In the genomic region with DNA sequence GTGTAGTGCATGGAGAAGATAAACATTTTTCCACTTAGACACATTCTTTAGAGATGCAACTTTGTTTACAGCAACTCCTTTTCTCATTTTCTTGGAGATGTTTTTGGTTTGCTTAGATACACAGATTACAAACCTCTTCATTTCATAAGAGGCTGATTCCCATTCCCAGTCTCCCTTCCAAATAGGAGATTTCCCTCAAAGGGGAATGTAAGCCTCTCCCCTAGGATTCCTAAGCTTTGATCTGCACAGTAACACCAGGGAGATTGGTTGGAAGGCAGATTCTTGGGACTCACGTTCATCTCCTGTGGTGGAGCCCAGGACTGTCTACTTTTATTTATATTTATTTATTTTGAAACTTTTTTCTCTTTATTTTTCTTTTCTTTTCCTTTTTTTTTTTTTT, we compare ENCODE assay signal across 27 cellular contexts.
DNase-seq lines count a peak whose midpoint lies in the region; ATAC-seq, FAIRE-seq and TF ChIP-seq lines count a peak whose summit lies in the region.
"Had no signal": no experiment of that assay in that cellular context is flagged by ENCODE, and none has a peak within 500 bp of the region (broad histone marks: within the 10 kb centered on the region; RNA-seq: fewer than 3 reads in every experiment).

No MANE protein-coding gene starts in this region.

- no peak overlapping the region for H3K4me3 ChIP-seq in fibroblast of villous mesenchyme (ENCODE audit: low read depth, low read length)
- H3K4me3 ChIP-seq in stomach, result no peak overlapping the region
- H3K4me3 ChIP-seq in PC-9, result no peak overlapping the region
- H3K4me3 ChIP-seq: gastrocnemius medialis, mucosa of descending colon, tibial artery had no signal

- FAIRE-seq in D721Med (lab: Jason Lieb, UNC), result no peak
- FAIRE-seq: small intestine had no signal

- no peaks in the 10 kb centered on the region for H4K20me1 ChIP-seq in PC-9 (ENCODE audit: insufficient read depth)

- H2AFZ ChIP-seq in PC-9, result no peak overlapping the region

- H3K4me1 ChIP-seq in stomach (peaks cover 0 to 46% (median 14%) of the 10 kb centered on the region in 4 donors), PC-9 (replicated peaks; ENCODE audit: insufficient read depth) (no peaks in the 10 kb centered on the region)
- H3K4me1 ChIP-seq: BE2C, gastrocnemius medialis, tibial artery had no signal

- H3K9me3 ChIP-seq in stomach (no peaks in the 10 kb centered on the region), PC-9 (ENCODE audit: insufficient read depth, low read depth) (0 out of 2 replicates have a peak, but pooled peaks cover 6% of the 10 kb centered on the region)
- H3K9me3 ChIP-seq: BE2C, gastrocnemius medialis, mucosa of descending colon had no signal

- BruUV-seq in PC-9 (replicated peaks; lab: Mats Ljungman, UMichigan), result no TSS peak

- H3K4me3 Mint-ChIP-seq in activated CD8-positive, alpha-beta T cell treated with anti-CD3 and anti-CD28 coated beads, Interleukin-2, amount 10 ng/mL, durations not matched to agents 7 days and 5 days, result no peak overlapping the region
- H3K4me3 Mint-ChIP-seq in activated CD8-positive, alpha-beta T cell treated with anti-CD3 and anti-CD28 coated beads for 36 hours, result no peak overlapping the region

- H3K27ac ChIP-seq in stomach (peak overlapping the region in 3 of 5 donors; percentile 12 to 59 (median 45)), PC-9 (no peak overlapping the region)
- H3K27ac ChIP-seq: gastrocnemius medialis, tibial artery had no signal

- peaks cover 36% of the 10 kb centered on the region for H3K36me3 Mint-ChIP-seq in activated CD8-positive, alpha-beta T cell treated with anti-CD3 and anti-CD28 coated beads, Interleukin-2, amount 10 ng/mL, durations not matched to agents 7 days and 5 days (ENCODE audit: low read depth)
- peaks cover 16% of the 10 kb centered on the region for H3K36me3 Mint-ChIP-seq in activated CD8-positive, alpha-beta T cell treated with anti-CD3 and anti-CD28 coated beads for 36 hours (ENCODE audit: low read depth)

- TF ChIP-seq POLR2A in stomach (IDR thresholded peaks at IDR 0.05), result no peak

- TF ChIP-seq EP300 in stomach (IDR thresholded peaks at IDR 0.05), result no peak

- ATAC-seq in activated CD8-positive, alpha-beta T cell treated with anti-CD3 and anti-CD28 coated beads, Interleukin-2, amount 10 ng/mL, durations not matched to agents 7 days and 5 days, result no peak
- no peak for ATAC-seq in activated CD8-positive, alpha-beta T cell treated with anti-CD3 and anti-CD28 coated beads for 36 hours
- ATAC-seq in GM19452 (IDR thresholded peaks at IDR 0.05; ENCODE audit: unreplicated experiment), result no peak
- ATAC-seq: activated CD4-positive, CD25-positive, alpha-beta regulatory T cell treated with anti-CD3 and anti-CD28 coated beads, Interleukin-2, amount 50 U/mL, for 24 hours; activated T-cell treated with anti-CD3 and anti-CD28 coated beads, Interleukin-2, amount 50 U/mL, for 72 hours; gastrocnemius medialis; Panc1 had no signal

- peak overlapping the region; percentile 30 for H3K27ac Mint-ChIP-seq in activated CD8-positive, alpha-beta T cell treated with anti-CD3 and anti-CD28 coated beads, Interleukin-2, amount 10 ng/mL, durations not matched to agents 7 days and 5 days
- H3K27ac Mint-ChIP-seq in activated CD8-positive, alpha-beta T cell treated with anti-CD3 and anti-CD28 coated beads for 36 hours, result no peak overlapping the region

- H3K27me3 Mint-ChIP-seq in activated CD8-positive, alpha-beta T cell treated with anti-CD3 and anti-CD28 coated beads, Interleukin-2, amount 10 ng/mL, durations not matched to agents 7 days and 5 days (ENCODE audit: low read depth), result no peaks in the 10 kb centered on the region
- H3K27me3 Mint-ChIP-seq in activated CD8-positive, alpha-beta T cell treated with anti-CD3 and anti-CD28 coated beads for 36 hours, result no peaks in the 10 kb centered on the region
- H3K27me3 Mint-ChIP-seq: stimulated activated naive CD8-positive, alpha-beta T cell treated with anti-CD3 and anti-CD28 coated beads, Interleukin-15, Interleukin-2, amounts not matched to agents 100 ng/mL and 50 ng/mL, for 24 hours had no signal

- DNase-seq in activated CD8-positive, alpha-beta T cell treated with anti-CD3 and anti-CD28 coated beads, Interleukin-2, amount 10 ng/mL, durations not matched to agents 7 days and 5 days, result no peak
- DNase-seq in activated CD8-positive, alpha-beta T cell treated with anti-CD3 and anti-CD28 coated beads for 36 hours, result no peak
- DNase-seq in RPMI7951 (ENCODE audit: low read depth) (peak; percentile 39), fibroblast of villous mesenchyme (ENCODE audit: low read depth) (peak; percentile 70), stomach (no peak), D721Med (ENCODE audit: insufficient read length, low spot score) (no peak), PC-9 (no peak)
- DNase-seq: activated CD8-positive, alpha-beta memory T cell treated with anti-CD3 and anti-CD28 coated beads for 24 hours; activated naive CD4-positive, alpha-beta T cell treated with anti-CD3 and anti-CD28 coated beads, Interleukin-2, amount 50 U/mL, for 16 hours; activated T-cell treated with anti-CD3 and anti-CD28 coated beads, Interleukin-2, amount 50 U/mL, for 72 hours; BE2C; Calu3; effector CD4-positive, alpha-beta T cell; gastrocnemius medialis; GOT3; hippocampal formation; mucosa of descending colon; NCI-H1048; NCI-H2029 treated with DMSO at 0.1 percent for 48 hours; NCI-H446 treated with DMSO at 0.1 percent for 48 hours; small intestine; stimulated activated CD4-positive, alpha-beta T cell treated with anti-CD3 and anti-CD28 coated beads, Interleukin-4, amount 100 ng/mL, for 1 hour; tibial artery had no signal

- WGBS in stomach, 5 donors, result 65 to 93% (median 76%) methylated on average over 1 of the region's 1 CpG

- H3K4me2 ChIP-seq in PC-9, result no peak overlapping the region

- intact Hi-C loops in activated CD8-positive, alpha-beta T cell treated with anti-CD3 and anti-CD28 coated beads for 36 hours (cut with micrococcal nuclease), result no loop called here
- intact Hi-C loops in stomach (cut with DNase I; ENCODE audit: low total_unique reads) (no loop called here), PC-9 (cut with micrococcal nuclease; ENCODE audit: unreplicated experiment) (no loop called here)

- H3K9me3 Mint-ChIP-seq in activated CD8-positive, alpha-beta T cell treated with anti-CD3 and anti-CD28 coated beads, Interleukin-2, amount 10 ng/mL, durations not matched to agents 7 days and 5 days (ENCODE audit: insufficient read depth), result peaks cover 14% of the 10 kb centered on the region
- H3K9me3 Mint-ChIP-seq in activated CD8-positive, alpha-beta T cell treated with anti-CD3 and anti-CD28 coated beads for 36 hours, result peaks cover 5% of the 10 kb centered on the region
- H3K9me3 Mint-ChIP-seq: stimulated activated naive CD8-positive, alpha-beta T cell treated with anti-CD3 and anti-CD28 coated beads, Interleukin-15, Interleukin-2, amounts not matched to agents 100 ng/mL and 50 ng/mL, for 24 hours had no signal

- CTCF ChIA-PET in activated CD8-positive, alpha-beta T cell treated with anti-CD3 and anti-CD28 coated beads, Interleukin-2, amount 10 ng/mL, durations not matched to agents 7 days and 5 days (lab: Charles Lee), result interaction anchor here (0.6 kb wide), 1 partner anchor 12 kb away, joined by 3 read pairs; no protein-coding TSS in a partner anchor
- CTCF ChIA-PET in activated CD8-positive, alpha-beta T cell treated with anti-CD3 and anti-CD28 coated beads for 36 hours (lab: Charles Lee), result no interaction called here
- CTCF ChIA-PET in PC-9 (lab: Charles Lee), result no interaction called here

- H3K36me3 ChIP-seq in stomach, result no peaks in the 10 kb centered on the region
- no peaks in the 10 kb centered on the region for H3K36me3 ChIP-seq in PC-9 (ENCODE audit: low read depth)
- H3K36me3 ChIP-seq: BE2C, gastrocnemius medialis, tibial artery had no signal

- no peaks in the 10 kb centered on the region for H3K9me2 ChIP-seq in PC-9 (ENCODE audit: insufficient read depth)

- no peaks in the 10 kb centered on the region for H3K79me2 ChIP-seq in PC-9 (ENCODE audit: low read depth)

- no peaks in the 10 kb centered on the region for H3K27me3 ChIP-seq in stomach
- H3K27me3 ChIP-seq in PC-9 (ENCODE audit: insufficient read depth, low read depth), result no peaks in the 10 kb centered on the region
- H3K27me3 ChIP-seq: BE2C, gastrocnemius medialis, tibial artery had no signal

- POLR2A ChIA-PET in activated CD8-positive, alpha-beta T cell treated with anti-CD3 and anti-CD28 coated beads, Interleukin-2, amount 10 ng/mL, durations not matched to agents 7 days and 5 days (lab: Charles Lee), result interaction anchor here (1.3 kb wide), 1 partner anchor 11 kb away, joined by 4 read pairs; no protein-coding TSS in a partner anchor
- POLR2A ChIA-PET in activated CD8-positive, alpha-beta T cell treated with anti-CD3 and anti-CD28 coated beads for 36 hours (lab: Charles Lee), result interaction anchor here (1.2 kb wide), 1 partner anchor 12 kb away, joined by 3 read pairs; no protein-coding TSS in a partner anchor
- POLR2A ChIA-PET in PC-9 (lab: Charles Lee; ENCODE audit: unreplicated experiment), result no interaction called here

- no peaks in the 10 kb centered on the region for H3F3A ChIP-seq in PC-9 (ENCODE audit: insufficient read depth, low read depth)

- H3K4me1 Mint-ChIP-seq in activated CD8-positive, alpha-beta T cell treated with anti-CD3 and anti-CD28 coated beads, Interleukin-2, amount 10 ng/mL, durations not matched to agents 7 days and 5 days (ENCODE audit: low read depth), result peaks cover 73% of the 10 kb centered on the region
- H3K4me1 Mint-ChIP-seq in activated CD8-positive, alpha-beta T cell treated with anti-CD3 and anti-CD28 coated beads for 36 hours (ENCODE audit: low read depth), result peaks cover 46% of the 10 kb centered on the region

- no peak for TF ChIP-seq CTCF in activated CD8-positive, alpha-beta T cell treated with anti-CD3 and anti-CD28 coated beads for 36 hours (IDR thresholded peaks at IDR 0.05)
- TF ChIP-seq CTCF in fibroblast of villous mesenchyme (IDR thresholded peaks at IDR 0.05; ENCODE audit: insufficient read depth, low read depth, low read length) (no peak), stomach (IDR thresholded peaks at IDR 0.05) (no peak), D721Med (IDR thresholded peaks at IDR 0.05; ENCODE audit: insufficient read depth, missing control alignments) (no peak), PC-9 (conservative IDR thresholded peaks at IDR 0.05) (no peak)

Comparison
In these comparisons a context has a peak if more than half of its experiments do, and no peak if none do; other contexts are left out.
1. DNase-seq: peak in RPMI7951 (single experiment) and fibroblast of villous mesenchyme (single experiment); none in activated CD8-positive, alpha-beta T cell treated with anti-CD3 and anti-CD28 coated beads, Interleukin-2, amount 10 ng/mL, durations not matched to agents 7 days and 5 days (single experiment), activated CD8-positive, alpha-beta T cell treated with anti-CD3 and anti-CD28 coated beads for 36 hours (single experiment), stomach (single experiment), D721Med (single experiment) and PC-9 (0 of 2).